Comparison of ENCODE assay signal across 8 cellular contexts in genomic region chr18:80202-80601, GRCh38. TPM values are rescaled to one million over a fixed set of nuclear protein-coding genes. Genes with fewer than 3 reads are reported as not detected.
"Had no signal": no experiment of that assay in that cellular context is flagged by ENCODE, and none has a peak within 500 bp of the region (broad histone marks: within the 10 kb centered on the region; RNA-seq: fewer than 3 reads in every experiment).

No MANE protein-coding gene starts in this region.

RNA-seq across cellular contexts. Expression of gene TUBB8B, which starts 30.8 kb away (rescaled TPM):
- total RNA-seq: stomach, suprapubic skin, temporal lobe, thoracic aorta, tibial nerve, transverse colon, ureter, urinary bladder had no signal
